Comparison of ENCODE assay signal across 8 cellular contexts in genomic region chr5:76403713-76403962, GRCh38. TPM values are rescaled to one million over a fixed set of nuclear protein-coding genes. Genes with fewer than 3 reads are reported as not detected.
DNase-seq lines count a peak whose midpoint lies in the region; ATAC-seq and TF ChIP-seq lines count a peak whose summit lies in the region.

No MANE protein-coding gene starts in this region.

- H3K36me3 Mint-ChIP-seq in CD4-positive, alpha-beta T cell (ENCODE audit: low read depth) = peaks cover 18% of the 10 kb centered on the region
- no peaks in the 10 kb centered on the region for H3K36me3 Mint-ChIP-seq in natural killer cell

- peak overlapping the region; percentile 76 for H3K4me3 ChIP-seq in Jurkat, Clone E6-1 (ENCODE audit: low read length)

- peak overlapping the region; percentile 94 for H3K27ac Mint-ChIP-seq in CD4-positive, alpha-beta T cell
- peak overlapping the region; percentile 98 to 99 for H3K27ac Mint-ChIP-seq in natural killer cell

- H3K9me3 ChIP-seq in CD4-positive, alpha-beta T cell (ENCODE audit: control insufficient read depth, low read length) = no peaks in the 10 kb centered on the region

- DNase-seq in CD4-positive, alpha-beta T cell = no peak
- no peak for DNase-seq in Jurkat, Clone E6-1 (ENCODE audit: low read depth, low spot score)
- peak; percentile 77 for DNase-seq in ecto neural progenitor cell (ENCODE audit: low spot score)
- no peak for DNase-seq in natural killer cell
- DNase-seq in DMS79 (lab: John Stamatoyannopoulos, UW) = no peak
- DNase-seq in stimulated activated CD4-positive, alpha-beta T cell treated with anti-CD3 and anti-CD28 coated beads, Interleukin-4, amount 100 ng/mL, for 24 hours = no peak
- no peak for DNase-seq in glomerular visceral epithelial cell (ENCODE audit: extremely low spot score)
- DNase-seq in NOMO-1 treated with DMSO at 0.1 percent for 48 hours (lab: John Stamatoyannopoulos, UW; ENCODE audit: unreplicated experiment) = no peak

- CTCF ChIA-PET in CD4-positive, alpha-beta T cell (lab: Charles Lee) = interaction anchor here (0.7 to 6.3 kb wide), 17 partner anchors 9 to 180 kb away, joined by 3 to 75 read pairs (median 5); no protein-coding TSS in a partner anchor

- intact Hi-C loops in CD4-positive, alpha-beta T cell (cut with DNase I, micrococcal nuclease) = loop anchor here (1.0 to 10.0 kb wide), 7 partner anchors 19 to 889 kb away; partner anchors contain the start of genes CERT1 (in 1 of the 2) and POLK (in 1 of the 2)
- intact Hi-C loops in natural killer cell (cut with micrococcal nuclease) = loop anchor here (1.0 to 10.0 kb wide), 6 partner anchors 76 to 1769 kb away; no protein-coding TSS in a partner anchor

- H3K4me1 Mint-ChIP-seq in CD4-positive, alpha-beta T cell (ENCODE audit: low read depth) = peaks cover 71% of the 10 kb centered on the region
- H3K4me1 Mint-ChIP-seq in natural killer cell = peaks cover 74 to 75% of the 10 kb centered on the region in 2 donors

- H3K9me3 Mint-ChIP-seq in CD4-positive, alpha-beta T cell = no peaks in the 10 kb centered on the region
- no peaks in the 10 kb centered on the region for H3K9me3 Mint-ChIP-seq in natural killer cell

- H3K27me3 Mint-ChIP-seq in CD4-positive, alpha-beta T cell = no peaks in the 10 kb centered on the region
- no peaks in the 10 kb centered on the region for H3K27me3 Mint-ChIP-seq in natural killer cell (ENCODE audit: low read depth in 2 of 2)

- peak overlapping the region; percentile 93 for H3K27ac ChIP-seq in CD4-positive, alpha-beta T cell (ENCODE audit: low read depth, low read length)

- peak overlapping the region; percentile 92 for H3K4me3 Mint-ChIP-seq in CD4-positive, alpha-beta T cell
- H3K4me3 Mint-ChIP-seq in natural killer cell = peak overlapping the region; percentile 99

- H3K27me3 ChIP-seq in CD4-positive, alpha-beta T cell (ENCODE audit: control insufficient read depth, insufficient read depth, low read length) = no peaks in the 10 kb centered on the region

- POLR2A ChIA-PET in CD4-positive, alpha-beta T cell (lab: Charles Lee) = interaction anchor here (0.6 to 5.0 kb wide), 16 partner anchors 12 to 179 kb away, joined by 3 to 136 read pairs (median 17); no protein-coding TSS in a partner anchor

- no peak for ATAC-seq in CD4-positive, alpha-beta T cell (ENCODE audit: poor library complexity)
- no peak for ATAC-seq in natural killer cell

- TF ChIP-seq CTCF in CD4-positive, alpha-beta T cell (IDR thresholded peaks at IDR 0.05) = no peak
- no peak for TF ChIP-seq CTCF in natural killer cell (IDR thresholded peaks at IDR 0.05)

RNA-seq across cellular contexts. Expression of gene IQGAP2, which starts 0.6 kb away (rescaled TPM):
- 10 to 100 TPM; 58.8 TPM for total RNA-seq in CD4-positive, alpha-beta T cell
- 107 TPM for polyA plus RNA-seq in Jurkat, Clone E6-1 (2012; ENCODE audit: insufficient read depth, insufficient read length)
- total RNA-seq in natural killer cell = 100 to 1,000 TPM; 172 to 218 (median 207) TPM
